Comparison of ENCODE assay signal across 9 cellular contexts in the genomic region with DNA sequence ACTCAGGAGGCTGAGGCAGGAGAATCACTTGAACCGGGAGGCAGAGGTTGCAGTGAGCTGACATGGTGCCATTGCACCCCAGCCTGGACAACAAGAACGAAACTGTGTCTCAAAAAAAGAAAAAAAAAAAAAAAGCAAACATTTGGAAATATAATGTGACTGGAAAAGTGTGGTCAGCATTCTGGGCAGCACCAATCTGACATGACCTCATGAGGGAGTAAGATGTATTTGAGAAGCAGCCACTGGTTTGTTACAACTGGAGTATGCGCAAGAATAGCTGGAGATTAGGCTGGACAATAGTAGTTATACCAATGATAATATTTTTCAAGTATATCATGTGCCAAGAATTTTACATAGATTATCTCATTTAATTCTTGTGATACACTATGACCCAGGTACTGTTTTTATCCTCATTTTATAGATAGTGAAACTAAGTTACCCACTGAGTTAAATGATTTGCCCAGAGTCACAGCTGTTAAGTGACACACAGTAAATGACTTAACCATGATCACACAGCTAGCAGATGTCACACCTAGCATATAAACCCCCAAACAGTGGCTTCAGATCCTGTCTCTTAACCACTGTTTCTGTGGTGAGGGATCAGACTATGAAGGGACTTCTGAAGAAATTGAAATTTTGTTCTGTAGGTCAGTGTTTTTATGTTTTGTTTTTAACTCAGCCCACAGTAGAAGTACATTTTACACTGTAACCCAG.
DNase-seq lines count a peak whose midpoint lies in the region; ATAC-seq lines count a peak whose summit lies in the region.
"Had no signal": no experiment of that assay in that cellular context is flagged by ENCODE, and none has a peak within 500 bp of the region (broad histone marks: within the 10 kb centered on the region; RNA-seq: fewer than 3 reads in every experiment).

No MANE protein-coding gene starts in this region.

- DNase-seq in EL (peak; percentile 33), MV-4-11 (lab: John Stamatoyannopoulos, UW) (peak; percentile 5), hepatic stellate cell (ENCODE audit: low spot score) (peak; percentile 41), GOT3 (lab: John Stamatoyannopoulos, UW) (no peak), NCI-H510A (lab: John Stamatoyannopoulos, UW) (no peak)
- no peak for DNase-seq in stimulated activated CD4-positive, alpha-beta T cell treated with anti-CD3 and anti-CD28 coated beads, Interleukin-2, amount 100 ng/mL, for 48 hours
- DNase-seq: PC-9 had no signal

- peak; percentile 79 for ATAC-seq in GM21447 (IDR thresholded peaks at IDR 0.05; ENCODE audit: unreplicated experiment)
- ATAC-seq in HG03159 (IDR thresholded peaks at IDR 0.05; ENCODE audit: unreplicated experiment) = no peak

Comparison
In these comparisons a context has a peak if more than half of its experiments do, and no peak if none do; other contexts are left out.
1. DNase-seq: peak in EL (single experiment), MV-4-11 (single experiment) and hepatic stellate cell (single experiment); none in GOT3 (single experiment), stimulated activated CD4-positive, alpha-beta T cell treated with anti-CD3 and anti-CD28 coated beads, Interleukin-2, amount 100 ng/mL, for 48 hours (0 of 2) and NCI-H510A (single experiment).